Comparison of ENCODE assay signal across 8 cellular contexts in the genomic region with DNA sequence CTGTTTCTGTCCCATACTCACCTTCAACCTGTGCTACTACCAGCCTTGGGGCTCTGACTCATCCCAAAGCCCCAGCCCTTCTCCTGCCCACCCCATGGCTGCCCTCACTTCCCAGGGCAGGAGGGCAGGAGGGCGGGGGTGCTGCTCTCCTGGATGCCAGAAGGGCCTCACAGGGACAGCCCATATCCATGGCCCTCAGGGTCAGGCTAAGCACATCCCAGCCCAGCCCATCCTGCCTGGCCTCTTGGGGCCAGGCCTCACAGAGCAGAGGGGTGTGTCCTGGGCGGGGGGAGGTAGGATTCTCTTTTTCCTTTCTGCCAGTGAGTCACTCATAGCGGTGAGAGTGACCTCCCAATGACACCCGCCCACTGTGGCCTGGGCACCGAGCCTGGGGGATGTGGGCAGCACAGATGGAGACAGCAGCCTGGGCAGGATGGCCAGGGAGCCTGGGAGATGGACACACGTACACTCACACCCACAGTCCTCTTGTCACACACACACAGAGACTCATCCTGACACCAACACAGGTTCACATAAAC. TPM values are rescaled to one million over a fixed set of nuclear protein-coding genes. Genes with fewer than 3 reads are reported as not detected.
DNase-seq lines count a peak whose midpoint lies in the region; ATAC-seq and TF ChIP-seq lines count a peak whose summit lies in the region.

No MANE protein-coding gene starts in this region.

- DNase-seq in HT1080 (ENCODE audit: low read depth) (peak; percentile 97), amniotic stem cell (lab: John Stamatoyannopoulos, UW) (peak; percentile 65), left lung (peak in 1 of 2 donors; percentile 78), DMS114 treated with DMSO at 0.1 percent for 48 hours (lab: John Stamatoyannopoulos, UW; ENCODE audit: unreplicated experiment) (no peak), GM19240 (ENCODE audit: insufficient read length, low spot score) (no peak)
- no peak for DNase-seq in stimulated activated naive B cell treated with anti-CD40 and anti-IgM and Interleukin-4, amounts not matched to agents 10 μg/mL and 1 μg/mL and 100 μg/mL, for 72 hours

- no peak for TF ChIP-seq CTCF in left lung (IDR thresholded peaks at IDR 0.05)

- H3K27me3 ChIP-seq in ACC112 (ENCODE audit: insufficient read depth, low read length) (no peaks in the 10 kb centered on the region), left lung (peaks cover 0 to 31% of the 10 kb centered on the region in 2 donors)

- peaks cover 2 to 7% of the 10 kb centered on the region in 2 donors for H3K36me3 Mint-ChIP-seq in stimulated activated naive B cell treated with anti-CD40 and anti-IgM and Interleukin-4, amounts not matched to agents 10 μg/mL and 1 μg/mL and 100 μg/mL, for 72 hours

- ATAC-seq in left lung (peak; percentile 1), GM18907 (IDR thresholded peaks at IDR 0.05; ENCODE audit: unreplicated experiment) (no peak)
- no peak for ATAC-seq in stimulated activated naive B cell treated with anti-CD40 and anti-IgM and Interleukin-4, amounts not matched to agents 10 μg/mL and 1 μg/mL and 100 μg/mL, for 72 hours (replicated peaks)

- H3K36me3 ChIP-seq in ACC112 (ENCODE audit: insufficient read depth, low read length) (no peaks in the 10 kb centered on the region), left lung (no peaks in the 10 kb centered on the region)

- no peak overlapping the region for H2AFZ ChIP-seq in ACC112 (ENCODE audit: low read length, unreplicated experiment)

- intact Hi-C loops in left lung (cut with DNase I): no loop called here

- H3K27ac Mint-ChIP-seq in stimulated activated naive B cell treated with anti-CD40 and anti-IgM and Interleukin-4, amounts not matched to agents 10 μg/mL and 1 μg/mL and 100 μg/mL, for 72 hours: no peak overlapping the region

- peaks cover 0 to 4% of the 10 kb centered on the region in 2 donors for H3K27me3 Mint-ChIP-seq in stimulated activated naive B cell treated with anti-CD40 and anti-IgM and Interleukin-4, amounts not matched to agents 10 μg/mL and 1 μg/mL and 100 μg/mL, for 72 hours

- H3K4me3 Mint-ChIP-seq in stimulated activated naive B cell treated with anti-CD40 and anti-IgM and Interleukin-4, amounts not matched to agents 10 μg/mL and 1 μg/mL and 100 μg/mL, for 72 hours: no peak overlapping the region

- H3K9me3 Mint-ChIP-seq in stimulated activated naive B cell treated with anti-CD40 and anti-IgM and Interleukin-4, amounts not matched to agents 10 μg/mL and 1 μg/mL and 100 μg/mL, for 72 hours: no peaks in the 10 kb centered on the region

- peaks cover 53% of the 10 kb centered on the region for H3K4me1 ChIP-seq in ACC112 (ENCODE audit: control insufficient read depth, insufficient read depth, low read length, unreplicated experiment)
- peaks cover 31 to 94% of the 10 kb centered on the region in 2 donors for H3K4me1 ChIP-seq in left lung

- H3K4me1 Mint-ChIP-seq in stimulated activated naive B cell treated with anti-CD40 and anti-IgM and Interleukin-4, amounts not matched to agents 10 μg/mL and 1 μg/mL and 100 μg/mL, for 72 hours: peaks cover 51 to 77% of the 10 kb centered on the region in 2 donors

- H3K27ac ChIP-seq in ACC112 (ENCODE audit: low read depth, low read length): peak overlapping the region; percentile 50; the same call in 1 of the 2 replicates
- peak overlapping the region in 1 of 2 donors; percentile 13 for H3K27ac ChIP-seq in left lung

- peak overlapping the region; percentile 80 for H3K4me3 ChIP-seq in ACC112 (ENCODE audit: low read depth, low read length)
- no peak overlapping the region for H3K4me3 ChIP-seq in left lung

- peaks cover 15% of the 10 kb centered on the region for H3K79me2 ChIP-seq in ACC112 (ENCODE audit: control insufficient read depth, insufficient read depth, low read length, unreplicated experiment)

- H3K9me3 ChIP-seq in left lung: no peaks in the 10 kb centered on the region

RNA-seq across cellular contexts. Expression of a gene that starts 2.4 kb away (rescaled TPM):
- 6.2 and 6.5 TPM in 2 replicates for total RNA-seq in HT1080 (2014; rRNA removed; shearing (Covaris generic))
- polyA plus RNA-seq in HT1080 (2015; cell fraction: cytosol; rRNA removed): 157 and 158 TPM in 2 replicates
- 490 and 510 TPM in 2 replicates for polyA plus RNA-seq in HT1080 (2015; cell fraction: nucleus; rRNA removed)
- 100 to 1,000 TPM in 1 of 2 donors, 10 to 100 TPM in 1; 70.8 to 157 TPM for total RNA-seq in left lung

RNA-seq across cellular contexts. Expression of a gene that starts 14.5 kb away (rescaled TPM):
- total RNA-seq in HT1080 (2014; rRNA removed; shearing (Covaris generic)): 137 and 145 TPM in 2 replicates
- 92.5 and 122 TPM in 2 replicates for polyA plus RNA-seq in HT1080 (2015; cell fraction: cytosol; rRNA removed)
- 74.7 and 83.9 TPM in 2 replicates for polyA plus RNA-seq in HT1080 (2015; cell fraction: nucleus; rRNA removed)
- total RNA-seq in left lung: 10 to 100 TPM; 21.7 to 32.3 TPM

RNA-seq across cellular contexts. Expression of a gene that starts 16.6 kb away (rescaled TPM):
- total RNA-seq in HT1080 (2014; rRNA removed; shearing (Covaris generic)): 34.6 and 45.1 TPM in 2 replicates
- 49.7 and 54.5 TPM in 2 replicates for polyA plus RNA-seq in HT1080 (2015; cell fraction: cytosol; rRNA removed)
- 22.0 and 23.9 TPM in 2 replicates for polyA plus RNA-seq in HT1080 (2015; cell fraction: nucleus; rRNA removed)
- total RNA-seq in left lung: 10 to 100 TPM; 47.1 to 57.5 TPM

RNA-seq across cellular contexts. Expression of a gene that starts 20.1 kb away (rescaled TPM):
- total RNA-seq in HT1080 (2014; rRNA removed; shearing (Covaris generic)): 65.5 and 74.4 TPM in 2 replicates
- 42.7 and 55.5 TPM in 2 replicates for polyA plus RNA-seq in HT1080 (2015; cell fraction: cytosol; rRNA removed)
- polyA plus RNA-seq in HT1080 (2015; cell fraction: nucleus; rRNA removed): 76.0 and 118 TPM in 2 replicates
- total RNA-seq in left lung: 100 to 1,000 TPM in 1 of 2 donors, 10 to 100 TPM in 1; 57.0 to 133 TPM

RNA-seq across cellular contexts. Expression of a gene that starts 30.9 kb away (rescaled TPM):
- 66.6 and 67.0 TPM in 2 replicates for total RNA-seq in HT1080 (2014; rRNA removed; shearing (Covaris generic))
- 50.5 and 57.6 TPM in 2 replicates for polyA plus RNA-seq in HT1080 (2015; cell fraction: cytosol; rRNA removed)
- polyA plus RNA-seq in HT1080 (2015; cell fraction: nucleus; rRNA removed): 50.7 and 62.7 TPM in 2 replicates
- 10 to 100 TPM; 81.2 to 82.5 TPM for total RNA-seq in left lung

Comparison
In these comparisons a context has a peak if more than half of its experiments do, and no peak if none do; other contexts are left out.
1. DNase-seq: peak in HT1080 (single experiment) and amniotic stem cell (single experiment); none in DMS114 treated with DMSO at 0.1 percent for 48 hours (single experiment), GM19240 (single experiment) and stimulated activated naive B cell treated with anti-CD40 and anti-IgM and Interleukin-4, amounts not matched to agents 10 μg/mL and 1 μg/mL and 100 μg/mL, for 72 hours (single experiment).